ENCODE assay signal across 8 cellular contexts in genomic region chr16:1474796-1475551, GRCh38. TPM values are rescaled to one million over a fixed set of nuclear protein-coding genes. Genes with fewer than 3 reads are reported as not detected.
A peak's percentile ranks its signal among the peaks of the same experiment; 100 is the strongest.
DNase-seq lines count a peak whose midpoint lies in the region; ATAC-seq and TF ChIP-seq lines count a peak whose summit lies in the region.

CLCN7 (minus strand) TSS chr16:1475028; CDS start chr16:1474974, 54 bp downstream.

- TF ChIP-seq CTCF in RWPE2 (IDR thresholded peaks at IDR 0.05; ENCODE audit: poor library complexity, severe bottlenecking) (no peak), fibroblast of pulmonary artery (IDR thresholded peaks at IDR 0.05; ENCODE audit: low read length, missing control alignments) (no peak), nephron (IDR thresholded peaks at IDR 0.05; ENCODE audit: unreplicated experiment in 3 of 3) (no peak)

- H3K9me3 ChIP-seq in RWPE2 (ENCODE audit: severe bottlenecking): peaks cover 3% of the 10 kb centered on the region

- no peaks in the 10 kb centered on the region for H3K27me3 ChIP-seq in RWPE2 (ENCODE audit: insufficient read depth, poor library complexity, severe bottlenecking)

- H3K4me1 ChIP-seq in RWPE2 (ENCODE audit: insufficient read depth, poor library complexity, severe bottlenecking): no peaks in the 10 kb centered on the region

- DNase-seq in DMS79 (lab: John Stamatoyannopoulos, UW): peak; percentile 42
- peak; percentile 73 for DNase-seq in Jurkat, Clone E6-1 (ENCODE audit: low read depth, low spot score)
- DNase-seq in RWPE2 (ENCODE audit: low spot score): peak; percentile 81
- DNase-seq in activated effector memory CD4-positive, alpha-beta T cell treated with Interleukin-2 at 50 U/mL for 16 hours: peak; percentile 80
- peak; percentile 88 for DNase-seq in fibroblast of pulmonary artery (ENCODE audit: low read depth)
- DNase-seq in stimulated activated naive CD8-positive, alpha-beta T cell treated with anti-CD3 and anti-CD28 coated beads, Interleukin-15, Interleukin-2, amounts not matched to agents 100 U/mL and 50 U/mL, for 24 hours: peak; percentile 93

- no peaks in the 10 kb centered on the region for H3K27me3 Mint-ChIP-seq in nephron (ENCODE audit: low read depth)

- peak within 1 kb of the TSS; percentile 80 to 88 (median 87) for H3K4me3 Mint-ChIP-seq in nephron

- no peaks in the 10 kb centered on the region for H3K36me3 ChIP-seq in RWPE2 (ENCODE audit: low read depth)

- H3K27ac Mint-ChIP-seq in nephron: peak within 1 kb of the TSS; percentile 29 to 85 (median 79)

- peak within 1 kb of the TSS; percentile 78 for H3K4me3 ChIP-seq in Jurkat, Clone E6-1 (ENCODE audit: low read length)
- H3K4me3 ChIP-seq in RWPE2 (ENCODE audit: severe bottlenecking) (peak within 1 kb of the TSS; percentile 71), fibroblast of pulmonary artery (replicated peaks; ENCODE audit: low read depth, low read length) (peak within 1 kb of the TSS; percentile 81)

- peak; percentile 76 for ATAC-seq in GM21619 (IDR thresholded peaks at IDR 0.05; ENCODE audit: unreplicated experiment)
- peak; percentile 66 for ATAC-seq in RWPE2 (ENCODE audit: low read depth)
- peak; percentile 90 for ATAC-seq in stimulated activated naive CD8-positive, alpha-beta T cell treated with anti-CD3 and anti-CD28 coated beads, Interleukin-15, Interleukin-2, amounts not matched to agents 100 U/mL and 50 U/mL, for 24 hours

- H3K4me1 Mint-ChIP-seq in nephron: peaks cover 5% of the 10 kb centered on the region

- H3K36me3 Mint-ChIP-seq in nephron (ENCODE audit: low read depth): no peaks in the 10 kb centered on the region

- peak within 1 kb of the TSS; percentile 30 for H3K27ac ChIP-seq in RWPE2 (ENCODE audit: poor library complexity, severe bottlenecking)

- H3K9me3 Mint-ChIP-seq in nephron: no peaks in the 10 kb centered on the region

RNA-seq across cellular contexts. Expression of gene CLCN7, which starts in this region (rescaled TPM):
- polyA plus RNA-seq in Jurkat, Clone E6-1 (2012; ENCODE audit: insufficient read depth, insufficient read length): 37.0 TPM

Comparison
In these comparisons a context has a peak if more than half of its experiments do, and no peak if none do; other contexts are left out.
1. Peak in every context shown above with its lines: DNase-seq, ATAC-seq, H3K4me3 ChIP-seq and H3K27ac ChIP-seq.
2. DNase-seq: peak in every context shown above with its lines; median percentile 93 in stimulated activated naive CD8-positive, alpha-beta T cell treated with anti-CD3 and anti-CD28 coated beads, Interleukin-15, Interleukin-2, amounts not matched to agents 100 U/mL and 50 U/mL, for 24 hours; 88 in fibroblast of pulmonary artery; 81 in RWPE2; 80 in activated effector memory CD4-positive, alpha-beta T cell treated with Interleukin-2 at 50 U/mL for 16 hours; 73 in Jurkat, Clone E6-1; 42 in DMS79.